8 cellular contexts compared by ENCODE assay signal in genomic region chr14:76151398-76152332, GRCh38. TPM values are rescaled to one million over a fixed set of nuclear protein-coding genes. Genes with fewer than 3 reads are reported as not detected.
DNase-seq lines count a peak whose midpoint lies in the region; ATAC-seq and TF ChIP-seq lines count a peak whose summit lies in the region.

Gene GPATCH2L (plus strand): TSS chr14:76151922. CDS start chr14:76154364, 2,442 bp downstream.

- H3K27me3 ChIP-seq in CD4-positive, alpha-beta T cell (ENCODE audit: control insufficient read depth, insufficient read depth, low read length) = no peaks in the 10 kb centered on the region
- H3K27me3 ChIP-seq in lower lobe of right lung (ENCODE audit: low read depth) = no peaks in the 10 kb centered on the region

- H3K4me3 Mint-ChIP-seq in CD4-positive, alpha-beta T cell = peak within 1 kb of the TSS; percentile 96
- peak within 1 kb of the TSS; percentile 96 for H3K4me3 Mint-ChIP-seq in activated CD4-positive, alpha-beta memory T cell treated with anti-CD3 and anti-CD28 coated beads, Interleukin-2, amount 10 ng/mL, durations not matched to agents 7 days and 5 days

- peaks cover 3% of the 10 kb centered on the region for H3K9me3 Mint-ChIP-seq in CD4-positive, alpha-beta T cell
- H3K9me3 Mint-ChIP-seq in activated CD4-positive, alpha-beta memory T cell treated with anti-CD3 and anti-CD28 coated beads, Interleukin-2, amount 10 ng/mL, durations not matched to agents 7 days and 5 days = peaks cover 3% of the 10 kb centered on the region

- H3K36me3 ChIP-seq in lower lobe of right lung = peaks cover 17% of the 10 kb centered on the region

- peaks cover 49% of the 10 kb centered on the region for H3K36me3 Mint-ChIP-seq in CD4-positive, alpha-beta T cell (ENCODE audit: low read depth)
- H3K36me3 Mint-ChIP-seq in activated CD4-positive, alpha-beta memory T cell treated with anti-CD3 and anti-CD28 coated beads, Interleukin-2, amount 10 ng/mL, durations not matched to agents 7 days and 5 days (ENCODE audit: low read depth) = peaks cover 40% of the 10 kb centered on the region

- H3K4me1 ChIP-seq in lower lobe of right lung = peaks cover 43% of the 10 kb centered on the region

- H3K27ac ChIP-seq in CD4-positive, alpha-beta T cell (ENCODE audit: low read depth, low read length) = peak within 1 kb of the TSS; percentile 94
- peak within 1 kb of the TSS; percentile 91 for H3K27ac ChIP-seq in lower lobe of right lung

- ATAC-seq in CD4-positive, alpha-beta T cell (ENCODE audit: poor library complexity) = peak; percentile 85
- ATAC-seq in GM19397 (IDR thresholded peaks at IDR 0.05; ENCODE audit: unreplicated experiment) = peak; percentile 86
- peak; percentile 65 for ATAC-seq in HG03565 (IDR thresholded peaks at IDR 0.05; ENCODE audit: unreplicated experiment)
- peak; percentile 100 for ATAC-seq in lower lobe of right lung

- intact Hi-C loops in CD4-positive, alpha-beta T cell (cut with DNase I, micrococcal nuclease) = loop anchor here in 1 of 2 experiments (5.0 to 10.0 kb wide), 6 partner anchors 169 to 1659 kb away; partner anchors contain the start of genes ADCK1, GSTZ1, ISCA2 and NPC2
- intact Hi-C loops in lower lobe of right lung (cut with DNase I) = no loop called here

- DNase-seq in CD4-positive, alpha-beta T cell = peak; percentile 93 to 99 (median 96)
- DNase-seq in NCI-H82 treated with DMSO at 0.1 percent for 48 hours (lab: John Stamatoyannopoulos, UW; ENCODE audit: unreplicated experiment) = peak; percentile 64
- peak; percentile 98 for DNase-seq in activated CD4-positive, alpha-beta memory T cell treated with anti-CD3 and anti-CD28 coated beads, Interleukin-2, amount 10 ng/mL, durations not matched to agents 7 days and 5 days
- DNase-seq in ecto neural progenitor cell (ENCODE audit: low spot score) = peak; percentile 98
- DNase-seq in lower lobe of right lung = peak; percentile 94
- peak; percentile 90 to 99 (median 91) for DNase-seq in stimulated activated CD4-positive, alpha-beta T cell treated with anti-CD3 and anti-CD28 coated beads, TNF-alpha, amount 100 ng/mL, for 1 hour (ENCODE audit: low read depth in 3 of 3, low spot score in 1 of 3)

- H3K27ac Mint-ChIP-seq in CD4-positive, alpha-beta T cell = peak within 1 kb of the TSS; percentile 95
- peak within 1 kb of the TSS; percentile 97 for H3K27ac Mint-ChIP-seq in activated CD4-positive, alpha-beta memory T cell treated with anti-CD3 and anti-CD28 coated beads, Interleukin-2, amount 10 ng/mL, durations not matched to agents 7 days and 5 days

- TF ChIP-seq CTCF in CD4-positive, alpha-beta T cell (IDR thresholded peaks at IDR 0.05) = no peak
- TF ChIP-seq CTCF in lower lobe of right lung (IDR thresholded peaks at IDR 0.05) = no peak

- H3K4me3 ChIP-seq in lower lobe of right lung = peak within 1 kb of the TSS; percentile 98

- CTCF ChIA-PET in CD4-positive, alpha-beta T cell (lab: Charles Lee) = interaction anchor here (2.5 kb wide), 1 partner anchor 169 kb away, joined by 5 read pairs; no protein-coding TSS in a partner anchor
- CTCF ChIA-PET in activated CD4-positive, alpha-beta memory T cell treated with anti-CD3 and anti-CD28 coated beads, Interleukin-2, amount 10 ng/mL, durations not matched to agents 7 days and 5 days (lab: Charles Lee) = interaction anchor here (0.6 to 1.3 kb wide), 2 partner anchors 10 to 1840 kb away, joined by 3 read pairs; no protein-coding TSS in a partner anchor

- H3K4me1 Mint-ChIP-seq in CD4-positive, alpha-beta T cell (ENCODE audit: low read depth) = peaks cover 57% of the 10 kb centered on the region
- peaks cover 56% of the 10 kb centered on the region for H3K4me1 Mint-ChIP-seq in activated CD4-positive, alpha-beta memory T cell treated with anti-CD3 and anti-CD28 coated beads, Interleukin-2, amount 10 ng/mL, durations not matched to agents 7 days and 5 days

- no peaks in the 10 kb centered on the region for H3K27me3 Mint-ChIP-seq in CD4-positive, alpha-beta T cell
- no peaks in the 10 kb centered on the region for H3K27me3 Mint-ChIP-seq in activated CD4-positive, alpha-beta memory T cell treated with anti-CD3 and anti-CD28 coated beads, Interleukin-2, amount 10 ng/mL, durations not matched to agents 7 days and 5 days

- H3K9me3 ChIP-seq in CD4-positive, alpha-beta T cell (ENCODE audit: control insufficient read depth, low read length) = no peaks in the 10 kb centered on the region
- no peaks in the 10 kb centered on the region for H3K9me3 ChIP-seq in lower lobe of right lung

- POLR2A ChIA-PET in CD4-positive, alpha-beta T cell (lab: Charles Lee) = interaction anchor here (0.6 to 1.2 kb wide), 3 partner anchors 99 to 491 kb away, joined by 3 to 5 read pairs (median 3); partner anchors contain the start of genes ERG28 and TTLL5
- POLR2A ChIA-PET in activated CD4-positive, alpha-beta memory T cell treated with anti-CD3 and anti-CD28 coated beads, Interleukin-2, amount 10 ng/mL, durations not matched to agents 7 days and 5 days (lab: Charles Lee) = interaction anchor here (0.6 to 1.4 kb wide), 11 partner anchors 9 to 82 kb away, joined by 3 to 8 read pairs (median 3); no protein-coding TSS in a partner anchor

RNA-seq across cellular contexts. Expression of gene GPATCH2L, which starts in this region (rescaled TPM):
- 10 to 100 TPM; 56.0 to 61.5 TPM for total RNA-seq in CD4-positive, alpha-beta T cell
- 10 to 100 TPM; 57.3 to 58.6 TPM for total RNA-seq in activated CD4-positive, alpha-beta memory T cell treated with anti-CD3 and anti-CD28 coated beads, Interleukin-2, amount 10 ng/mL, durations not matched to agents 7 days and 5 days
- 50.5 TPM for total RNA-seq in lower lobe of right lung

Comparison
In these comparisons a context has a peak if more than half of its experiments do, and no peak if none do; other contexts are left out.
1. Peak in every context shown above with its lines: DNase-seq, ATAC-seq, H3K4me3 ChIP-seq and H3K27ac ChIP-seq.